ENCODE assay signal across 8 cellular contexts in genomic region chr1:231628207-231628876, GRCh38. TPM values are rescaled to one million over a fixed set of nuclear protein-coding genes. Genes with fewer than 3 reads are reported as not detected.
A peak's percentile ranks its signal among the peaks of the same experiment; 100 is the strongest.
DNase-seq lines count a peak whose midpoint lies in the region; ATAC-seq and TF ChIP-seq lines count a peak whose summit lies in the region.

No MANE protein-coding gene starts in this region.

- no peak for ATAC-seq in GM19023 (IDR thresholded peaks at IDR 0.05; ENCODE audit: unreplicated experiment)

- peak overlapping the region; percentile 84 for H3K4me3 Mint-ChIP-seq in osteocyte (ENCODE audit: unreplicated experiment)

- no peak for TF ChIP-seq CTCF in osteocyte (IDR thresholded peaks at IDR 0.05)

- H3K27me3 Mint-ChIP-seq in osteocyte (ENCODE audit: unreplicated experiment) = peaks cover 5% of the 10 kb centered on the region

- no peaks in the 10 kb centered on the region for H3K36me3 Mint-ChIP-seq in osteocyte (ENCODE audit: unreplicated experiment)

- H3K27ac Mint-ChIP-seq in osteocyte (ENCODE audit: unreplicated experiment) = peak overlapping the region; percentile 79

- H3K4me1 Mint-ChIP-seq in osteocyte (ENCODE audit: unreplicated experiment) = peaks cover 46% of the 10 kb centered on the region

- peaks cover 5% of the 10 kb centered on the region for H3K9me3 Mint-ChIP-seq in osteocyte (ENCODE audit: unreplicated experiment)

- DNase-seq in CD1c-positive myeloid dendritic cell (ENCODE audit: extremely low spot score) = peak; percentile 28
- peak; percentile 76 for DNase-seq in NCI-H345 (lab: John Stamatoyannopoulos, UW)
- peak; percentile 71 for DNase-seq in activated naive CD4-positive, alpha-beta T cell treated with anti-CD3 and anti-CD28 coated beads, Interleukin-2, amount 50 U/mL, for 16 hours
- DNase-seq in osteocyte (ENCODE audit: extremely low spot score, unreplicated experiment) = no peak
- DNase-seq in NCI-H1092 treated with DMSO at 0.1 percent for 48 hours (lab: John Stamatoyannopoulos, UW) = no peak
- no peak for DNase-seq in GM03348 (ENCODE audit: low spot score)
- DNase-seq in Ammon's horn (ENCODE audit: low spot score) = no peak

RNA-seq across cellular contexts. Expression of gene DISC1, which starts 1.8 kb away (rescaled TPM):
- 15.6 and 16.0 TPM in 2 replicates for total RNA-seq in osteocyte

Comparison
In these comparisons a context has a peak if more than half of its experiments do, and no peak if none do; other contexts are left out.
1. DNase-seq: peak in CD1c-positive myeloid dendritic cell (single experiment), NCI-H345 (single experiment) and activated naive CD4-positive, alpha-beta T cell treated with anti-CD3 and anti-CD28 coated beads, Interleukin-2, amount 50 U/mL, for 16 hours (single experiment); none in osteocyte (single experiment), NCI-H1092 treated with DMSO at 0.1 percent for 48 hours (single experiment), GM03348 (single experiment) and Ammon's horn (single experiment).